2 cellular contexts compared by ENCODE assay signal in genomic region chr18:77063256-77063655, GRCh38.
TF ChIP-seq lines count a peak whose summit lies in the region.

No MANE protein-coding gene starts in this region.

TF ChIP-seq in liver, 16 proteins besides CTCF, POLR2A, EP300 and RAD21 (continued from another document):
- TF ChIP-seq, protein P1, sequence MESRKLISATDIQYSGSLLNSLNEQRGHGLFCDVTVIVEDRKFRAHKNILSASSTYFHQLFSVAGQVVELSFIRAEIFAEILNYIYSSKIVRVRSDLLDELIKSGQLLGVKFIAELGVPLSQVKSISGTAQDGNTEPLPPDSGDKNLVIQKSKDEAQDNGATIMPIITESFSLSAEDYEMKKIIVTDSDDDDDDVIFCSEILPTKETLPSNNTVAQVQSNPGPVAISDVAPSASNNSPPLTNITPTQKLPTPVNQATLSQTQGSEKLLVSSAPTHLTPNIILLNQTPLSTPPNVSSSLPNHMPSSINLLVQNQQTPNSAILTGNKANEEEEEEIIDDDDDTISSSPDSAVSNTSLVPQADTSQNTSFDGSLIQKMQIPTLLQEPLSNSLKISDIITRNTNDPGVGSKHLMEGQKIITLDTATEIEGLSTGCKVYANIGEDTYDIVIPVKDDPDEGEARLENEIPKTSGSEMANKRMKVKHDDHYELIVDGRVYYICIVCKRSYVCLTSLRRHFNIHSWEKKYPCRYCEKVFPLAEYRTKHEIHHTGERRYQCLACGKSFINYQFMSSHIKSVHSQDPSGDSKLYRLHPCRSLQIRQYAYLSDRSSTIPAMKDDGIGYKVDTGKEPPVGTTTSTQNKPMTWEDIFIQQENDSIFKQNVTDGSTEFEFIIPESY (IDR thresholded peaks at IDR 0.05), result no peak
- TF ChIP-seq RXRA (IDR thresholded peaks at IDR 0.05), result no peak
- TF ChIP-seq HNF4A (conservative IDR thresholded peaks at IDR 0.05), result no peak
- no peak for TF ChIP-seq MAX (IDR thresholded peaks at IDR 0.05)
- no peak for TF ChIP-seq FOXA1 (IDR thresholded peaks at IDR 0.05)
- TF ChIP-seq TAF1 (conservative IDR thresholded peaks at IDR 0.05), result no peak
- TF ChIP-seq SP1 (IDR thresholded peaks at IDR 0.05), result no peak

TF ChIP-seq in HepG2, 621 proteins besides CTCF, POLR2A, EP300 and RAD21 (continued from another document):
- TF ChIP-seq MZF1 (CRISPR knock-in tag; IDR thresholded peaks at IDR 0.05; ENCODE audit: borderline replicate concordance), result no peak
